ENCODE assay signal across 16 cellular contexts in the genomic region with DNA sequence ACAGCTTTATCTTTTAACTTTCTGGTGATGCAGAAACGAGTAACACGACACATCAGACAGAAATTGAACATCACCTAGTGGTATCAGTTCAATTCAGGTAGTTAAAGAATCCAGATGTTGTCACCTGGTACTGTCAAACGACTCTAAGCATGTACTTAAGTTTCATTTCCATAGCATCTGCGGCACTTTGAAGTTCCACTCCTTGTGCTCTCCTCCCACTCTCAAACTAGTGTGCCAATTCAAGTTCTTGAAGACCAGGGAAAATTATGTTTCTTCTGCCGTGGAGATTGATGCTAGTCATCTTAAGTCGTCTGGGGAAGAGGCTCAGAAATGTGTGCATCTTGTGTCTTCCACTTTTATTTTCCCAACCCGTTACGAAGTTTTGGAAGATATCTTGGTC. TPM values are rescaled to one million over a fixed set of nuclear protein-coding genes. Genes with fewer than 3 reads are reported as not detected.
A peak's percentile ranks its signal among the peaks of the same experiment; 100 is the strongest.
DNase-seq lines count a peak whose midpoint lies in the region; ATAC-seq and TF ChIP-seq lines count a peak whose summit lies in the region.
"Had no signal": no experiment of that assay in that cellular context is flagged by ENCODE, and none has a peak within 500 bp of the region (broad histone marks: within the 10 kb centered on the region; RNA-seq: fewer than 3 reads in every experiment).

No MANE protein-coding gene starts in this region.

- ATAC-seq in foreskin keratinocyte (no peak), GM18868 (IDR thresholded peaks at IDR 0.05; ENCODE audit: unreplicated experiment) (no peak), GM18870 (IDR thresholded peaks at IDR 0.05; ENCODE audit: unreplicated experiment) (no peak), GM21367 (IDR thresholded peaks at IDR 0.05; ENCODE audit: unreplicated experiment) (no peak)
- ATAC-seq: activated CD8-positive, alpha-beta T cell treated with anti-CD3 and anti-CD28 coated beads for 36 hours had no signal

- H3K27ac ChIP-seq in foreskin keratinocyte = peak overlapping the region; percentile 94
- H3K27ac ChIP-seq: pancreas had no signal

- in situ Hi-C loops in astrocyte of the spinal cord (cut with HindIII; ENCODE audit: low sequenced_read_pairs) = no loop called here

- H3K4me1 Mint-ChIP-seq in osteocyte (ENCODE audit: unreplicated experiment) = peaks cover 47% of the 10 kb centered on the region

- no peak for TF ChIP-seq CTCF in astrocyte of the spinal cord (IDR thresholded peaks at IDR 0.05; ENCODE audit: low read depth, low read length)
- no peak for TF ChIP-seq CTCF in foreskin keratinocyte (conservative IDR thresholded peaks at IDR 0.05)
- TF ChIP-seq CTCF in osteocyte (IDR thresholded peaks at IDR 0.05) = no peak

- H3K27me3 ChIP-seq in H7 (ENCODE audit: control insufficient read depth, insufficient read depth, low read length) (peaks cover 7% of the 10 kb centered on the region), foreskin keratinocyte (no peaks in the 10 kb centered on the region)

- peak overlapping the region; percentile 53 for H3K27ac Mint-ChIP-seq in osteocyte (ENCODE audit: unreplicated experiment)
- H3K27ac Mint-ChIP-seq: activated CD8-positive, alpha-beta T cell treated with anti-CD3 and anti-CD28 coated beads for 36 hours had no signal

- H3K36me3 Mint-ChIP-seq in osteocyte (ENCODE audit: unreplicated experiment) = no peaks in the 10 kb centered on the region

- H3K9me3 Mint-ChIP-seq in osteocyte (ENCODE audit: unreplicated experiment) = no peaks in the 10 kb centered on the region
- H3K9me3 Mint-ChIP-seq: activated CD8-positive, alpha-beta T cell treated with anti-CD3 and anti-CD28 coated beads for 36 hours had no signal

- DNase-seq in H7 (no peak), astrocyte of the spinal cord (ENCODE audit: low read depth, low spot score) (no peak), foreskin keratinocyte (peak in 1 of 2 donors; percentile 13), osteocyte (ENCODE audit: extremely low spot score, unreplicated experiment) (no peak), Ammon's horn (ENCODE audit: low spot score) (no peak)
- DNase-seq: activated CD8-positive, alpha-beta T cell treated with anti-CD3 and anti-CD28 coated beads for 36 hours; activated effector memory CD4-positive, alpha-beta T cell treated with anti-CD3 and anti-CD28 coated beads, Interleukin-2, amount 50 U/mL, for 16 hours; NCI-H1436; NCI-H510A treated with DMSO at 0.1 percent for 48 hours; RPMI8226; stimulated activated CD8-positive, alpha-beta memory T cell treated with anti-CD3 and anti-CD28 coated beads, Interleukin-4, amount 100 ng/mL, for 48 hours; T-helper 9 cell had no signal

- peak overlapping the region; percentile 97 for H3K4me3 Mint-ChIP-seq in osteocyte (ENCODE audit: unreplicated experiment)
- H3K4me3 Mint-ChIP-seq: activated CD8-positive, alpha-beta T cell treated with anti-CD3 and anti-CD28 coated beads for 36 hours had no signal

- peak overlapping the region; percentile 71 for H3K4me3 ChIP-seq in H7 (ENCODE audit: insufficient read depth, low read depth, low read length)
- H3K4me3 ChIP-seq in astrocyte of the spinal cord (ENCODE audit: low read depth, low read length) = peak overlapping the region; percentile 39

- peaks cover 7% of the 10 kb centered on the region for H3K4me1 ChIP-seq in foreskin keratinocyte
- H3K4me1 ChIP-seq: pancreas had no signal

- H3K27me3 Mint-ChIP-seq in osteocyte (ENCODE audit: unreplicated experiment) = no peaks in the 10 kb centered on the region

- H3K36me3 ChIP-seq in H7 (replicated peaks; ENCODE audit: control insufficient read depth, insufficient read depth, low read length) = no peaks in the 10 kb centered on the region
- H3K36me3 ChIP-seq: pancreas had no signal

RNA-seq across cellular contexts. Expression of a gene that starts 0.9 kb away (rescaled TPM):
- total RNA-seq in H7 (2014; rRNA removed; shearing (Covaris generic)) = 23.7 and 26.8 TPM in 2 replicates
- total RNA-seq in foreskin keratinocyte = 24.9 and 25.2 TPM in 2 replicates
- polyA plus RNA-seq in foreskin keratinocyte = 8.8 and 10.3 TPM in 2 replicates
- 36.2 and 36.9 TPM in 2 replicates for total RNA-seq in osteocyte
- total RNA-seq: activated CD8-positive, alpha-beta T cell treated with anti-CD3 and anti-CD28 coated beads for 36 hours had no signal

RNA-seq across cellular contexts. Expression of a gene that starts 2.3 kb away (rescaled TPM):
- total RNA-seq in H7 (2014; rRNA removed; shearing (Covaris generic)) = 56.6 and 83.8 TPM in 2 replicates
- 29.0 and 30.9 TPM in 2 replicates for total RNA-seq in foreskin keratinocyte
- polyA plus RNA-seq in foreskin keratinocyte = 7.4 and 7.8 TPM in 2 replicates
- total RNA-seq in osteocyte = 535 and 547 TPM in 2 replicates
- total RNA-seq: activated CD8-positive, alpha-beta T cell treated with anti-CD3 and anti-CD28 coated beads for 36 hours had no signal
